In the genomic region with DNA sequence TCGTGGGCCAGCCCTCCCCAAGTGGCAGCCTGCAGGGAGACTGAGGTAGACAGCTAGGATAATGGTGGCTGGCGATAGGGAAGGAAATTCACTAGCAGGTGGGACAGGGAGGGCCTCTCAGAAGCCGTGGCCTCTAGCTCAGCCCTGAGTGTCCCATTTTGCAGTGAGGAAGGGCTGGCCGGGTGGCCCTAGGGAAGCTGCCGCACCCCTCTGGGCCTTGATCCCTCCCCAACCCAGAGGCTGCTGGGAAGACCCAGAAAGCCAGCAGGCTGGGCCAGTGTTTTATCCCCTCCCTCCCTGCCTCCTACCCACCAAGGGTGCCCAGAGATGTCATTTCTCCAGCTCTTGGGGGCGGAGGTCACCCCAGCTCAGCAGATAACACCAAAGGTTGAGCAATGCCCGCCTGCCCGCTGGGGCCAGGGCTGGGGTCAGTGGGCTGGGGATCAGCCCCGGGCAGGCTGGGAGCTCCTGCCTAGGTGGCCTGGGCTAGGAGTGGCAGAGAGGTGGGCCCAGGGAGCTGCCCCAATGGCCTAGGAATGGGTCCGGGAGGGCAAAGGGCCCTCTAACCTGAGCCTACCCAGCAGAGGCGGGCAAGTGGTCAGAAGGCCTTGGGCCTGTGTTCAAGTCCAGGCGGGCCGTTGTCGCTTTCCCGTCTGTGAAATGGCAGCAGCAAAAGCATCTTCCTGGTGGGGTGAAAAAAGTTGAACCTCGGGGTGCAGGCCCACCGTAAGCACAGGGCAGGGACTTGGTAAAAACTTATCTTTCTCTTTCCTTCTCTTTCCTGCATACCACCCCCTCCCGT, we compare ENCODE assay signal across 1 cellular context.
A peak's percentile ranks its signal among the peaks of the same experiment; 100 is the strongest.
TF ChIP-seq lines count a peak whose summit lies in the region.

No MANE protein-coding gene starts in this region.

TF ChIP-seq in HepG2, 621 proteins besides CTCF, POLR2A, EP300 and RAD21 (continued from another document and continues in another):
- TF ChIP-seq, protein P1, sequence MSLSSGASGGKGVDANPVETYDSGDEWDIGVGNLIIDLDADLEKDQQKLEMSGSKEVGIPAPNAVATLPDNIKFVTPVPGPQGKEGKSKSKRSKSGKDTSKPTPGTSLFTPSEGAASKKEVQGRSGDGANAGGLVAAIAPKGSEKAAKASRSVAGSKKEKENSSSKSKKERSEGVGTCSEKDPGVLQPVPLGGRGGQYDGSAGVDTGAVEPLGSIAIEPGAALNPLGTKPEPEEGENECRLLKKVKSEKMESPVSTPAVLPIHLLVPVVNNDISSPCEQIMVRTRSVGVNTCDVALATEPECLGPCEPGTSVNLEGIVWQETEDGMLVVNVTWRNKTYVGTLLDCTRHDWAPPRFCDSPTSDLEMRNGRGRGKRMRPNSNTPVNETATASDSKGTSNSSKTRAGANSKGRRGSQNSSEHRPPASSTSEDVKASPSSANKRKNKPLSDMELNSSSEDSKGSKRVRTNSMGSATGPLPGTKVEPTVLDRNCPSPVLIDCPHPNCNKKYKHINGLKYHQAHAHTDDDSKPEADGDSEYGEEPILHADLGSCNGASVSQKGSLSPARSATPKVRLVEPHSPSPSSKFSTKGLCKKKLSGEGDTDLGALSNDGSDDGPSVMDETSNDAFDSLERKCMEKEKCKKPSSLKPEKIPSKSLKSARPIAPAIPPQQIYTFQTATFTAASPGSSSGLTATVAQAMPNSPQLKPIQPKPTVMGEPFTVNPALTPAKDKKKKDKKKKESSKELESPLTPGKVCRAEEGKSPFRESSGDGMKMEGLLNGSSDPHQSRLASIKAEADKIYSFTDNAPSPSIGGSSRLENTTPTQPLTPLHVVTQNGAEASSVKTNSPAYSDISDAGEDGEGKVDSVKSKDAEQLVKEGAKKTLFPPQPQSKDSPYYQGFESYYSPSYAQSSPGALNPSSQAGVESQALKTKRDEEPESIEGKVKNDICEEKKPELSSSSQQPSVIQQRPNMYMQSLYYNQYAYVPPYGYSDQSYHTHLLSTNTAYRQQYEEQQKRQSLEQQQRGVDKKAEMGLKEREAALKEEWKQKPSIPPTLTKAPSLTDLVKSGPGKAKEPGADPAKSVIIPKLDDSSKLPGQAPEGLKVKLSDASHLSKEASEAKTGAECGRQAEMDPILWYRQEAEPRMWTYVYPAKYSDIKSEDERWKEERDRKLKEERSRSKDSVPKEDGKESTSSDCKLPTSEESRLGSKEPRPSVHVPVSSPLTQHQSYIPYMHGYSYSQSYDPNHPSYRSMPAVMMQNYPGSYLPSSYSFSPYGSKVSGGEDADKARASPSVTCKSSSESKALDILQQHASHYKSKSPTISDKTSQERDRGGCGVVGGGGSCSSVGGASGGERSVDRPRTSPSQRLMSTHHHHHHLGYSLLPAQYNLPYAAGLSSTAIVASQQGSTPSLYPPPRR (CRISPR knock-in tag; IDR thresholded peaks at IDR 0.05; ENCODE audit: borderline replicate concordance) = peak; percentile 97
- TF ChIP-seq PCBP2 (optimal IDR thresholded peaks at IDR 0.05; ENCODE audit: low read depth, low read length, poor library complexity, severe bottlenecking) (no peak), SRSF1 (optimal IDR thresholded peaks at IDR 0.05; ENCODE audit: low read depth, low read length) (peak; percentile 99), IRF2 (CRISPR knock-in tag; IDR thresholded peaks at IDR 0.05) (peak; percentile 90; the same call in 1 of the 2 replicates), TCF7 (IDR thresholded peaks at IDR 0.05; ENCODE audit: low read depth) (peak; percentile 52; the same call in 1 of the 2 replicates), ZNF317 (CRISPR knock-in tag; IDR thresholded peaks at IDR 0.05) (peak; percentile 90), TARDBP (CRISPR knock-in tag; IDR thresholded peaks at IDR 0.05) (peak; percentile 99), ZNF775 (CRISPR knock-in tag; IDR thresholded peaks at IDR 0.05; ENCODE audit: borderline replicate concordance) (no peak), MTF2 (CRISPR knock-in tag; IDR thresholded peaks at IDR 0.05; ENCODE audit: borderline replicate concordance) (no peak; the same call in 1 of the 2 replicates), SKI (IDR thresholded peaks at IDR 0.05; ENCODE audit: partially characterized antibody) (peak; percentile 84), ZNF24 (IDR thresholded peaks at IDR 0.05) (no peak), KLF16 (CRISPR knock-in tag; IDR thresholded peaks at IDR 0.05) (peak in 1 of 2 experiments; percentile 93; a peak in 1 of 4 replicates), KAT8 (CRISPR knock-in tag; IDR thresholded peaks at IDR 0.05) (peak; percentile 88), FLYWCH1 (CRISPR knock-in tag; IDR thresholded peaks at IDR 0.05) (no peak), GATAD1 (CRISPR knock-in tag; IDR thresholded peaks at IDR 0.05) (peak; percentile 83), ZNF543 (CRISPR knock-in tag; IDR thresholded peaks at IDR 0.05) (peak; percentile 96), ZNF33B (CRISPR knock-in tag; IDR thresholded peaks at IDR 0.05) (no peak; the same call in 1 of the 2 replicates), ZNF724P (CRISPR knock-in tag; IDR thresholded peaks at IDR 0.05; ENCODE audit: borderline replicate concordance) (peak; percentile 90; the same call in 1 of the 2 replicates), RFXAP (CRISPR knock-in tag; IDR thresholded peaks at IDR 0.05; ENCODE audit: borderline replicate concordance) (peak; percentile 88; the same call in 1 of the 2 replicates), ETV6 (CRISPR knock-in tag; conservative IDR thresholded peaks at IDR 0.05) (no peak), MTA1 (CRISPR knock-in tag; IDR thresholded peaks at IDR 0.05; ENCODE audit: borderline replicate concordance) (peak; percentile 100), ZNF816 (CRISPR knock-in tag; IDR thresholded peaks at IDR 0.05; ENCODE audit: borderline replicate concordance) (0 out of 2 replicates have a peak, but pooled peaks have one; percentile 57), MBNL3 (CRISPR knock-in tag; conservative IDR thresholded peaks at IDR 0.05) (no peak), ZNF546 (CRISPR knock-in tag; conservative IDR thresholded peaks at IDR 0.05) (peak; percentile 61; the same call in 1 of the 2 replicates), ZNF777 (CRISPR knock-in tag; IDR thresholded peaks at IDR 0.05) (peak; percentile 72), ZFP36L2 (CRISPR knock-in tag; IDR thresholded peaks at IDR 0.05) (peak; percentile 20; the same call in 1 of the 2 replicates), ZFAT (CRISPR knock-in tag; conservative IDR thresholded peaks at IDR 0.05) (no peak)
- TF ChIP-seq, protein P2, sequence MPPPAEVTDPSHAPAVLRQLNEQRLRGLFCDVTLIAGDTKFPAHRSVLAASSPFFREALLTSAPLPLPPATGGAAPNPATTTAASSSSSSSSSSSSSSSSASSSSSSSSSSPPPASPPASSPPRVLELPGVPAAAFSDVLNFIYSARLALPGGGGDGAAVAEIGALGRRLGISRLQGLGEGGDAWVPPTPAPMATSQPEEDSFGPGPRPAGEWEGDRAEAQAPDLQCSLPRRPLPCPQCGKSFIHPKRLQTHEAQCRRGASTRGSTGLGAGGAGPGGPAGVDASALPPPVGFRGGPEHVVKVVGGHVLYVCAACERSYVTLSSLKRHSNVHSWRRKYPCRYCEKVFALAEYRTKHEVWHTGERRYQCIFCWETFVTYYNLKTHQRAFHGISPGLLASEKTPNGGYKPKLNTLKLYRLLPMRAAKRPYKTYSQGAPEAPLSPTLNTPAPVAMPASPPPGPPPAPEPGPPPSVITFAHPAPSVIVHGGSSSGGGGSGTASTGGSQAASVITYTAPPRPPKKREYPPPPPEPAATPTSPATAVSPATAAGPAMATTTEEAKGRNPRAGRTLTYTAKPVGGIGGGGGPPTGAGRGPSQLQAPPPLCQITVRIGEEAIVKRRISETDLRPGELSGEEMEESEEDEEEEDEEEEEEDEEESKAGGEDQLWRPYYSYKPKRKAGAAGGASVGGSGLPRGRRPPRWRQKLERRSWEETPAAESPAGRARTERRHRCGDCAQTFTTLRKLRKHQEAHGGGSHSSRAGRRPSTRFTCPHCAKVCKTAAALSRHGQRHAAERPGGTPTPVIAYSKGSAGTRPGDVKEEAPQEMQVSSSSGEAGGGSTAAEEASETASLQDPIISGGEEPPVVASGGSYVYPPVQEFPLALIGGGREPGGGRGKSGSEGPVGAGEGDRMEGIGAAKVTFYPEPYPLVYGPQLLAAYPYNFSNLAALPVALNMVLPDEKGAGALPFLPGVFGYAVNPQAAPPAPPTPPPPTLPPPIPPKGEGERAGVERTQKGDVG (CRISPR knock-in tag; IDR thresholded peaks at IDR 0.05; ENCODE audit: borderline replicate concordance) = peak; percentile 89
- TF ChIP-seq, protein P3, sequence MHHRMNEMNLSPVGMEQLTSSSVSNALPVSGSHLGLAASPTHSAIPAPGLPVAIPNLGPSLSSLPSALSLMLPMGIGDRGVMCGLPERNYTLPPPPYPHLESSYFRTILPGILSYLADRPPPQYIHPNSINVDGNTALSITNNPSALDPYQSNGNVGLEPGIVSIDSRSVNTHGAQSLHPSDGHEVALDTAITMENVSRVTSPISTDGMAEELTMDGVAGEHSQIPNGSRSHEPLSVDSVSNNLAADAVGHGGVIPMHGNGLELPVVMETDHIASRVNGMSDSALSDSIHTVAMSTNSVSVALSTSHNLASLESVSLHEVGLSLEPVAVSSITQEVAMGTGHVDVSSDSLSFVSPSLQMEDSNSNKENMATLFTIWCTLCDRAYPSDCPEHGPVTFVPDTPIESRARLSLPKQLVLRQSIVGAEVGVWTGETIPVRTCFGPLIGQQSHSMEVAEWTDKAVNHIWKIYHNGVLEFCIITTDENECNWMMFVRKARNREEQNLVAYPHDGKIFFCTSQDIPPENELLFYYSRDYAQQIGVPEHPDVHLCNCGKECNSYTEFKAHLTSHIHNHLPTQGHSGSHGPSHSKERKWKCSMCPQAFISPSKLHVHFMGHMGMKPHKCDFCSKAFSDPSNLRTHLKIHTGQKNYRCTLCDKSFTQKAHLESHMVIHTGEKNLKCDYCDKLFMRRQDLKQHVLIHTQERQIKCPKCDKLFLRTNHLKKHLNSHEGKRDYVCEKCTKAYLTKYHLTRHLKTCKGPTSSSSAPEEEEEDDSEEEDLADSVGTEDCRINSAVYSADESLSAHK (CRISPR knock-in tag; IDR thresholded peaks at IDR 0.05; ENCODE audit: borderline replicate concordance) = 0 out of 2 replicates have a peak, but pooled peaks have one; percentile 14
- TF ChIP-seq, protein P4, sequence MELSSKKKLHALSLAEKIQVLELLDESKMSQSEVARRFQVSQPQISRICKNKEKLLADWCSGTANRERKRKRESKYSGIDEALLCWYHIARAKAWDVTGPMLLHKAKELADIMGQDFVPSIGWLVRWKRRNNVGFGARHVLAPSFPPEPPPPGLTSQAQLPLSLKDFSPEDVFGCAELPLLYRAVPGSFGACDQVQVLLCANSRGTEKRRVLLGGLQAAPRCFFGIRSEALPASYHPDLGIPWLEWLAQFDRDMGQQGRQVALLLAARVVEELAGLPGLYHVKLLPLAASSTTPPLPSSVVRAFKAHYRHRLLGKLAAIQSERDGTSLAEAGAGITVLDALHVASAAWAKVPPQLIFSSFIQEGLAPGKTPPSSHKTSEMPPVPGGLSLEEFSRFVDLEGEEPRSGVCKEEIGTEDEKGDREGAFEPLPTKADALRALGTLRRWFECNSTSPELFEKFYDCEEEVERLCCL (CRISPR knock-in tag; IDR thresholded peaks at IDR 0.05; ENCODE audit: borderline replicate concordance) = no peak
- TF ChIP-seq, protein P5, sequence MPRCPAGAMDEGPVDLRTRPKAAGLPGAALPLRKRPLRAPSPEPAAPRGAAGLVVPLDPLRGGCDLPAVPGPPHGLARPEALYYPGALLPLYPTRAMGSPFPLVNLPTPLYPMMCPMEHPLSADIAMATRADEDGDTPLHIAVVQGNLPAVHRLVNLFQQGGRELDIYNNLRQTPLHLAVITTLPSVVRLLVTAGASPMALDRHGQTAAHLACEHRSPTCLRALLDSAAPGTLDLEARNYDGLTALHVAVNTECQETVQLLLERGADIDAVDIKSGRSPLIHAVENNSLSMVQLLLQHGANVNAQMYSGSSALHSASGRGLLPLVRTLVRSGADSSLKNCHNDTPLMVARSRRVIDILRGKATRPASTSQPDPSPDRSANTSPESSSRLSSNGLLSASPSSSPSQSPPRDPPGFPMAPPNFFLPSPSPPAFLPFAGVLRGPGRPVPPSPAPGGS (CRISPR knock-in tag; IDR thresholded peaks at IDR 0.05) = no peak; the same call in 1 of the 2 replicates
- TF ChIP-seq, protein P6, sequence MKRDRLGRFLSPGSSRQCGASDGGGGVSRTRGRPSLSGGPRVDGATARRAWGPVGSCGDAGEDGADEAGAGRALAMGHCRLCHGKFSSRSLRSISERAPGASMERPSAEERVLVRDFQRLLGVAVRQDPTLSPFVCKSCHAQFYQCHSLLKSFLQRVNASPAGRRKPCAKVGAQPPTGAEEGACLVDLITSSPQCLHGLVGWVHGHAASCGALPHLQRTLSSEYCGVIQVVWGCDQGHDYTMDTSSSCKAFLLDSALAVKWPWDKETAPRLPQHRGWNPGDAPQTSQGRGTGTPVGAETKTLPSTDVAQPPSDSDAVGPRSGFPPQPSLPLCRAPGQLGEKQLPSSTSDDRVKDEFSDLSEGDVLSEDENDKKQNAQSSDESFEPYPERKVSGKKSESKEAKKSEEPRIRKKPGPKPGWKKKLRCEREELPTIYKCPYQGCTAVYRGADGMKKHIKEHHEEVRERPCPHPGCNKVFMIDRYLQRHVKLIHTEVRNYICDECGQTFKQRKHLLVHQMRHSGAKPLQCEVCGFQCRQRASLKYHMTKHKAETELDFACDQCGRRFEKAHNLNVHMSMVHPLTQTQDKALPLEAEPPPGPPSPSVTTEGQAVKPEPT (CRISPR knock-in tag; IDR thresholded peaks at IDR 0.05; ENCODE audit: low read depth) = no peak; the same call in 1 of the 2 replicates
- TF ChIP-seq, protein P7, sequence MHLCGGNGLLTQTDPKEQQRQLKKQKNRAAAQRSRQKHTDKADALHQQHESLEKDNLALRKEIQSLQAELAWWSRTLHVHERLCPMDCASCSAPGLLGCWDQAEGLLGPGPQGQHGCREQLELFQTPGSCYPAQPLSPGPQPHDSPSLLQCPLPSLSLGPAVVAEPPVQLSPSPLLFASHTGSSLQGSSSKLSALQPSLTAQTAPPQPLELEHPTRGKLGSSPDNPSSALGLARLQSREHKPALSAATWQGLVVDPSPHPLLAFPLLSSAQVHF (CRISPR knock-in tag; IDR thresholded peaks at IDR 0.05) = no peak
- TF ChIP-seq, protein P8, sequence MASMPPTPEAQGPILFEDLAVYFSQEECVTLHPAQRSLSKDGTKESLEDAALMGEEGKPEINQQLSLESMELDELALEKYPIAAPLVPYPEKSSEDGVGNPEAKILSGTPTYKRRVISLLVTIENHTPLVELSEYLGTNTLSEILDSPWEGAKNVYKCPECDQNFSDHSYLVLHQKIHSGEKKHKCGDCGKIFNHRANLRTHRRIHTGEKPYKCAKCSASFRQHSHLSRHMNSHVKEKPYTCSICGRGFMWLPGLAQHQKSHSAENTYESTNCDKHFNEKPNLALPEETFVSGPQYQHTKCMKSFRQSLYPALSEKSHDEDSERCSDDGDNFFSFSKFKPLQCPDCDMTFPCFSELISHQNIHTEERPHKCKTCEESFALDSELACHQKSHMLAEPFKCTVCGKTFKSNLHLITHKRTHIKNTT (CRISPR knock-in tag; IDR thresholded peaks at IDR 0.05) = 0 out of 2 replicates have a peak, but pooled peaks have one; percentile 41
- TF ChIP-seq, protein P9, sequence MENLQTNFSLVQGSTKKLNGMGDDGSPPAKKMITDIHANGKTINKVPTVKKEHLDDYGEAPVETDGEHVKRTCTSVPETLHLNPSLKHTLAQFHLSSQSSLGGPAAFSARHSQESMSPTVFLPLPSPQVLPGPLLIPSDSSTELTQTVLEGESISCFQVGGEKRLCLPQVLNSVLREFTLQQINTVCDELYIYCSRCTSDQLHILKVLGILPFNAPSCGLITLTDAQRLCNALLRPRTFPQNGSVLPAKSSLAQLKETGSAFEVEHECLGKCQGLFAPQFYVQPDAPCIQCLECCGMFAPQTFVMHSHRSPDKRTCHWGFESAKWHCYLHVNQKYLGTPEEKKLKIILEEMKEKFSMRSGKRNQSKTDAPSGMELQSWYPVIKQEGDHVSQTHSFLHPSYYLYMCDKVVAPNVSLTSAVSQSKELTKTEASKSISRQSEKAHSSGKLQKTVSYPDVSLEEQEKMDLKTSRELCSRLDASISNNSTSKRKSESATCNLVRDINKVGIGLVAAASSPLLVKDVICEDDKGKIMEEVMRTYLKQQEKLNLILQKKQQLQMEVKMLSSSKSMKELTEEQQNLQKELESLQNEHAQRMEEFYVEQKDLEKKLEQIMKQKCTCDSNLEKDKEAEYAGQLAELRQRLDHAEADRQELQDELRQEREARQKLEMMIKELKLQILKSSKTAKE (CRISPR knock-in tag; IDR thresholded peaks at IDR 0.05; ENCODE audit: borderline replicate concordance) = peak; percentile 95
